Comparison of ENCODE assay signal across 23 cellular contexts in genomic region chr2:23220687-23221086, GRCh38.
"Had no signal": no experiment of that assay in that cellular context is flagged by ENCODE, and none has a peak within 500 bp of the region (broad histone marks: within the 10 kb centered on the region; RNA-seq: fewer than 3 reads in every experiment).

No MANE protein-coding gene starts in this region.

- H3K27ac Mint-ChIP-seq: activated CD4-positive, alpha-beta T cell treated with anti-CD3 and anti-CD28 coated beads, Interleukin-2, amount 10 ng/mL, durations not matched to agents 24 days and 14 days; activated CD8-positive, alpha-beta T cell treated with anti-CD3 and anti-CD28 coated beads for 36 hours; activated naive CD4-positive, alpha-beta T cell treated with anti-CD3 and anti-CD28 coated beads for 36 hours; activated T-cell treated with anti-CD3 and anti-CD28 coated beads, Interleukin-2, amount 50 U/mL, for 24 hours; activated T-helper 2 cell treated with anti-CD3 and anti-CD28 coated beads, Interferon-gamma antibody, Interleukin-2, Interleukin-4, amounts not matched to agents 10 μg/mL and 5 μg/mL and 100 μg/mL, durations not matched to agents 14 hours and 24 hours and 36 hours; nephron progenitor cell; stimulated activated naive CD8-positive, alpha-beta T cell treated with anti-CD3 and anti-CD28 coated beads, Interleukin-15, Interleukin-2, amounts not matched to agents 100 ng/mL and 50 ng/mL, for 24 hours had no signal

- H3K9me3 Mint-ChIP-seq: activated CD4-positive, alpha-beta T cell treated with anti-CD3 and anti-CD28 coated beads, Interleukin-2, amount 10 ng/mL, durations not matched to agents 24 days and 14 days; activated CD8-positive, alpha-beta T cell treated with anti-CD3 and anti-CD28 coated beads for 36 hours; activated naive CD4-positive, alpha-beta T cell treated with anti-CD3 and anti-CD28 coated beads for 36 hours; activated T-cell treated with anti-CD3 and anti-CD28 coated beads, Interleukin-2, amount 50 U/mL, for 24 hours; activated T-helper 2 cell treated with anti-CD3 and anti-CD28 coated beads, Interferon-gamma antibody, Interleukin-2, Interleukin-4, amounts not matched to agents 10 μg/mL and 5 μg/mL and 100 μg/mL, durations not matched to agents 14 hours and 24 hours and 36 hours; nephron progenitor cell; stimulated activated naive CD8-positive, alpha-beta T cell treated with anti-CD3 and anti-CD28 coated beads, Interleukin-15, Interleukin-2, amounts not matched to agents 100 ng/mL and 50 ng/mL, for 24 hours had no signal

- H3K27me3 Mint-ChIP-seq: activated CD4-positive, alpha-beta T cell treated with anti-CD3 and anti-CD28 coated beads, Interleukin-2, amount 10 ng/mL, durations not matched to agents 24 days and 14 days; activated CD8-positive, alpha-beta T cell treated with anti-CD3 and anti-CD28 coated beads for 36 hours; activated T-cell treated with anti-CD3 and anti-CD28 coated beads, Interleukin-2, amount 50 U/mL, for 24 hours; stimulated activated naive CD8-positive, alpha-beta T cell treated with anti-CD3 and anti-CD28 coated beads, Interleukin-15, Interleukin-2, amounts not matched to agents 100 ng/mL and 50 ng/mL, for 24 hours had no signal

- H3K27me3 ChIP-seq: body of pancreas, esophagus squamous epithelium, ovary, suprapubic skin, transverse colon, vagina had no signal

- H3K9me3 ChIP-seq: body of pancreas, esophagus squamous epithelium, lower lobe of right lung, ovary, psoas muscle, suprapubic skin, transverse colon, vagina had no signal

- H3K4me1 ChIP-seq: body of pancreas, esophagus squamous epithelium, lower lobe of right lung, psoas muscle, suprapubic skin, transverse colon, vagina had no signal

- H3K4me3 Mint-ChIP-seq: activated CD4-positive, alpha-beta T cell treated with anti-CD3 and anti-CD28 coated beads, Interleukin-2, amount 10 ng/mL, durations not matched to agents 24 days and 14 days; activated CD8-positive, alpha-beta T cell treated with anti-CD3 and anti-CD28 coated beads for 36 hours; activated naive CD4-positive, alpha-beta T cell treated with anti-CD3 and anti-CD28 coated beads for 36 hours; activated T-cell treated with anti-CD3 and anti-CD28 coated beads, Interleukin-2, amount 50 U/mL, for 24 hours; nephron progenitor cell; stimulated activated naive CD8-positive, alpha-beta T cell treated with anti-CD3 and anti-CD28 coated beads, Interleukin-15, Interleukin-2, amounts not matched to agents 100 ng/mL and 50 ng/mL, for 24 hours had no signal

- H3K4me1 Mint-ChIP-seq: activated CD4-positive, alpha-beta T cell treated with anti-CD3 and anti-CD28 coated beads, Interleukin-2, amount 10 ng/mL, durations not matched to agents 24 days and 14 days; nephron progenitor cell had no signal

- H3K4me3 ChIP-seq: body of pancreas, esophagus squamous epithelium, lower lobe of right lung, ovary, psoas muscle, suprapubic skin, transverse colon, vagina had no signal

- H3K36me3 ChIP-seq: esophagus squamous epithelium, lower lobe of right lung, ovary, suprapubic skin, transverse colon, vagina had no signal

- DNase-seq: activated CD4-positive, alpha-beta T cell treated with anti-CD3 and anti-CD28 coated beads, Interleukin-2, amount 10 ng/mL, durations not matched to agents 24 days and 14 days; activated CD8-positive, alpha-beta T cell treated with anti-CD3 and anti-CD28 coated beads for 36 hours; activated naive CD4-positive, alpha-beta T cell treated with anti-CD3 and anti-CD28 coated beads for 36 hours; activated T-cell treated with anti-CD3 and anti-CD28 coated beads, Interleukin-2, amount 50 U/mL, for 24 hours; body of pancreas; central memory CD4-positive, alpha-beta T cell; esophagus squamous epithelium; left cardiac atrium; lower lobe of right lung; nephron progenitor cell; ovary; psoas muscle; right cardiac atrium; small intestine; stimulated activated CD4-positive, alpha-beta T cell treated with anti-CD3 and anti-CD28 coated beads, Interleukin-15, amount 100 ng/mL, for 24 hours; stimulated activated CD4-positive, alpha-beta T cell treated with anti-CD3 and anti-CD28 coated beads, Interleukin-2, amount 100 ng/mL, for 48 hours; T-helper 1 cell; T1000; transverse colon had no signal

- H3K27ac ChIP-seq: body of pancreas, esophagus squamous epithelium, lower lobe of right lung, ovary, psoas muscle, suprapubic skin, transverse colon, vagina had no signal

- ATAC-seq: activated CD8-positive, alpha-beta T cell treated with anti-CD3 and anti-CD28 coated beads for 36 hours; body of pancreas; left cardiac atrium; lower lobe of right lung; psoas muscle; right cardiac atrium had no signal
